Comparison of ENCODE assay signal across 22 cellular contexts in the genomic region with DNA sequence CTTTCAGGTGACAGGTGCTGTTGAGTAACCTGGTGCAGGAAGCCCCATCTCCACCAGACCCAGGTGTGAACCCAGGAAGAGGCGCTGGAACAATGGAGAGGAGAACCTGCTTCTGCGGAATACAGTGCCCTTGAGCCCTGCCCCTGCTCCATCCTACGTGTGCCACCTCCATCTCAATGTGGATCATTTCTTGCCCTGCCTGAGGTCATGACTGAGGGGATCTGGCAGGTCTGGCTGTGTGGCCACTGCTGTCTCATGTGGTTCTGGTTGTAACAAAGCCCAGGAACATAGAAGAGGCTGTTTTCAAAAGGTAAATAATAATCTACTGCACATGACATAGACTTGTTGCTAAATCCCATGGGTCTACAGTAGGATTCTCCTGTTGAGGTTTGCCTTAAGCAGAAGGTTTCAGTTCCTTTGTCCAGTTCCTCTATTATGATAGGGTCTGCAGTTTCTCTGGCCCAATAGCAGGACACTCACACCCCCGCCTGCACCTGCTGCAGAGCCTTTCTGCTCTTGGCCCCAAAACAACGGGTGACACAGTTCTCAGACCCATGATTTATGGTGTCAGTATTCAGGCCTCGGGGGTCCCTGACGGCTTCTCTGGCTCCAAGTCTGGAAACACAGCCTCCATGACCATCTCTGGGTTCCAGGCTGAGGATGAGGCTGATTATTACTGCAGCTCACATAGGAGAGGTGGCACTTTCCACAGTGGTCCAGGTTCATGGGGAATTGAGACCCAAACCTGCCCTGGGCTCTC.
DNase-seq lines count a peak whose midpoint lies in the region; ATAC-seq, FAIRE-seq and TF ChIP-seq lines count a peak whose summit lies in the region.
"Had no signal": no experiment of that assay in that cellular context is flagged by ENCODE, and none has a peak within 500 bp of the region (broad histone marks: within the 10 kb centered on the region; RNA-seq: fewer than 3 reads in every experiment).

No MANE protein-coding gene starts in this region.

- no peak overlapping the region for H3K4me3 ChIP-seq in BLaER1 treated with 17β-estradiol and CSF1 and Interleukin-3, amounts not matched to agents 10 nM and 100 nM
- no peak overlapping the region for H3K4me3 ChIP-seq in naive thymus-derived CD4-positive, alpha-beta T cell (ENCODE audit: low read length)
- H3K4me3 ChIP-seq: psoas muscle, suprapubic skin had no signal

- H3K36me3 ChIP-seq in BLaER1 treated with 17β-estradiol and CSF1 and Interleukin-3, amounts not matched to agents 10 nM and 100 nM, result no peaks in the 10 kb centered on the region
- no peaks in the 10 kb centered on the region for H3K36me3 ChIP-seq in naive thymus-derived CD4-positive, alpha-beta T cell (ENCODE audit: control insufficient read depth in 2 of 3, insufficient read depth in 3 of 3, low read length in 3 of 3)
- H3K36me3 ChIP-seq: suprapubic skin had no signal

- FAIRE-seq in RCC 7860 (lab: Jason Lieb, UNC), result no peak

- H3K9ac ChIP-seq in BLaER1 treated with 17β-estradiol and CSF1 and Interleukin-3, amounts not matched to agents 10 nM and 100 nM, result no peak overlapping the region
- H3K9ac ChIP-seq: KMS-11 had no signal

- ATAC-seq in naive thymus-derived CD4-positive, alpha-beta T cell, result peak; percentile 69
- ATAC-seq: left lobe of liver, psoas muscle had no signal

- POLR2A ChIA-PET in naive thymus-derived CD4-positive, alpha-beta T cell (lab: Charles Lee), result no interaction called here

- no peaks in the 10 kb centered on the region for H4K20me1 ChIP-seq in BLaER1 treated with 17β-estradiol and CSF1 and Interleukin-3, amounts not matched to agents 10 nM and 100 nM

- H3K27me3 ChIP-seq in BLaER1 treated with 17β-estradiol and CSF1 and Interleukin-3, amounts not matched to agents 10 nM and 100 nM, result no peaks in the 10 kb centered on the region
- H3K27me3 ChIP-seq in naive thymus-derived CD4-positive, alpha-beta T cell (ENCODE audit: control insufficient read depth in 2 of 2, insufficient read depth in 2 of 2, low read length in 2 of 2), result no peaks in the 10 kb centered on the region

- CTCF ChIA-PET in naive thymus-derived CD4-positive, alpha-beta T cell (lab: Charles Lee), result interaction anchor here (1.6 to 1.8 kb wide), 2 partner anchors 21 to 110 kb away, joined by 5 to 7 read pairs; no protein-coding TSS in a partner anchor

- H3K27me3 Mint-ChIP-seq in naive thymus-derived CD4-positive, alpha-beta T cell, result peaks cover 0 to 16% (median under 1%) of the 10 kb centered on the region in 5 donors

- no peaks in the 10 kb centered on the region for H3K9me3 ChIP-seq in BLaER1 treated with 17β-estradiol and CSF1 and Interleukin-3, amounts not matched to agents 10 nM and 100 nM (replicated peaks in 1 of 11)
- no peaks in the 10 kb centered on the region for H3K9me3 ChIP-seq in naive thymus-derived CD4-positive, alpha-beta T cell (ENCODE audit: control insufficient read depth in 2 of 3, low read length in 3 of 3)
- H3K9me3 ChIP-seq: psoas muscle, suprapubic skin had no signal

- no peak overlapping the region for H3K4me3 Mint-ChIP-seq in naive thymus-derived CD4-positive, alpha-beta T cell
- H3K4me3 Mint-ChIP-seq: neural crest cell had no signal

- H3K4me2 ChIP-seq in BLaER1 treated with 17β-estradiol and CSF1 and Interleukin-3, amounts not matched to agents 10 nM and 100 nM, result peak overlapping the region; percentile 32 to 84 (median 75)
- H3K4me2 ChIP-seq: KMS-11 had no signal

- H3K36me3 Mint-ChIP-seq in naive thymus-derived CD4-positive, alpha-beta T cell, result no peaks in the 10 kb centered on the region

- intact Hi-C loops in naive thymus-derived CD4-positive, alpha-beta T cell (cut with micrococcal nuclease), result no loop called here

- peaks cover 0 to 2% (median 0%) of the 10 kb centered on the region in 11 donors for H3K9me3 Mint-ChIP-seq in naive thymus-derived CD4-positive, alpha-beta T cell
- H3K9me3 Mint-ChIP-seq: neural crest cell had no signal

- no peak overlapping the region for H3K27ac Mint-ChIP-seq in naive thymus-derived CD4-positive, alpha-beta T cell

- peaks cover 0 to 5% (median 0%) of the 10 kb centered on the region in 7 donors for H3K4me1 Mint-ChIP-seq in naive thymus-derived CD4-positive, alpha-beta T cell
- H3K4me1 Mint-ChIP-seq: neural crest cell had no signal

- DNase-seq in GM20000 (ENCODE audit: low spot score), result peak; percentile 38
- peak; percentile 79 for DNase-seq in SKM-1 treated with dmso at 0.1 percent for 144 hours (lab: John Stamatoyannopoulos, UW; ENCODE audit: unreplicated experiment)
- no peak for DNase-seq in naive thymus-derived CD4-positive, alpha-beta T cell
- no peak for DNase-seq in RCC 7860 (ENCODE audit: low spot score)
- DNase-seq in midbrain (lab: John Stamatoyannopoulos, UW), result no peak
- DNase-seq in HuH-7 (ENCODE audit: low spot score), result no peak
- DNase-seq in Kasumi-1 (lab: John Stamatoyannopoulos, UW), result no peak
- DNase-seq: activated CD4-positive, alpha-beta T cell treated with anti-CD3 and anti-CD28 coated beads, Interleukin-2, amount 50 U/mL, for 4 hours; activated naive CD4-positive, alpha-beta T cell; amygdala; central memory CD4-positive, alpha-beta T cell; GOT3; NCI-H1417; NCI-H774; psoas muscle; RPMI8226; stimulated activated CD4-positive, alpha-beta T cell treated with anti-CD3 and anti-CD28 coated beads, Interleukin-4, amount 100 ng/mL, for 24 hours had no signal

- peaks cover 14 to 59% (median 53%) of the 10 kb centered on the region in 10 experiments for H3K4me1 ChIP-seq in BLaER1 treated with 17β-estradiol and CSF1 and Interleukin-3, amounts not matched to agents 10 nM and 100 nM
- H3K4me1 ChIP-seq in naive thymus-derived CD4-positive, alpha-beta T cell (ENCODE audit: control insufficient read depth in 2 of 2, insufficient read depth in 2 of 2, low read length in 2 of 2), result peaks cover 0 to 38% of the 10 kb centered on the region in 2 donors
- H3K4me1 ChIP-seq: psoas muscle, suprapubic skin had no signal

- no peak for TF ChIP-seq CTCF in GM20000 (IDR thresholded peaks at IDR 0.05; ENCODE audit: extremely low read depth, missing control alignments)

- peak overlapping the region in 3 of 11 experiments; percentile 2 to 34 (median 16); a peak in 2 of 22 replicates for H3K27ac ChIP-seq in BLaER1 treated with 17β-estradiol and CSF1 and Interleukin-3, amounts not matched to agents 10 nM and 100 nM
- no peak overlapping the region for H3K27ac ChIP-seq in naive thymus-derived CD4-positive, alpha-beta T cell (ENCODE audit: low read depth, low read length)
- H3K27ac ChIP-seq: KMS-11, psoas muscle, suprapubic skin had no signal

Comparison
In these comparisons a context has a peak if more than half of its experiments do, and no peak if none do; other contexts are left out.
1. DNase-seq: peak in GM20000 (single experiment) and SKM-1 treated with dmso at 0.1 percent for 144 hours (single experiment); none in naive thymus-derived CD4-positive, alpha-beta T cell (0 of 9), RCC 7860 (single experiment), midbrain (single experiment), HuH-7 (single experiment) and Kasumi-1 (0 of 2).